ENCODE assay signal across 10 cellular contexts in genomic region chr12:49091836-49092085, GRCh38. TPM values are rescaled to one million over a fixed set of nuclear protein-coding genes. Genes with fewer than 3 reads are reported as not detected.
DNase-seq lines count a peak whose midpoint lies in the region; ATAC-seq and TF ChIP-seq lines count a peak whose summit lies in the region.
"Had no signal": no experiment of that assay in that cellular context is flagged by ENCODE, and none has a peak within 500 bp of the region (broad histone marks: within the 10 kb centered on the region; RNA-seq: fewer than 3 reads in every experiment).

No MANE protein-coding gene starts in this region.

- TF ChIP-seq POLR2A in adrenal gland (IDR thresholded peaks at IDR 0.05): no peak
- no peak for TF ChIP-seq POLR2A in body of pancreas (IDR thresholded peaks at IDR 0.05)

- no peak for DNase-seq in GM23338 (ENCODE audit: low spot score)
- no peak for DNase-seq in RWPE2 (ENCODE audit: low spot score)
- no peak for DNase-seq in glutamatergic neuron
- no peak for DNase-seq in smooth muscle cell (lab: John Stamatoyannopoulos, UW; ENCODE audit: unreplicated experiment)
- DNase-seq in LoVo (ENCODE audit: low spot score): no peak
- no peak for DNase-seq in adrenal gland
- no peak for DNase-seq in body of pancreas
- DNase-seq in NK-92 (lab: John Stamatoyannopoulos, UW; ENCODE audit: unreplicated experiment): no peak
- DNase-seq: NCI-H2029 had no signal

- H3K4me3 Mint-ChIP-seq in GM23338 (peak overlapping the region; percentile 68), glutamatergic neuron (ENCODE audit: unreplicated experiment) (peak overlapping the region; percentile 82)

- H3K4me1 ChIP-seq in GM23338 (ENCODE audit: insufficient read depth) (peaks cover 51% of the 10 kb centered on the region), RWPE2 (ENCODE audit: insufficient read depth, poor library complexity, severe bottlenecking) (peaks cover 3% of the 10 kb centered on the region), smooth muscle cell (ENCODE audit: low read depth) (peaks cover 33% of the 10 kb centered on the region), adrenal gland (replicated peaks in 1 of 2) (peaks cover 10 to 46% of the 10 kb centered on the region in 2 donors), body of pancreas (peaks cover 57% of the 10 kb centered on the region)

- TF ChIP-seq CTCF in GM23338 (conservative IDR thresholded peaks at IDR 0.05; ENCODE audit: low read depth in 2 of 2): no peak
- TF ChIP-seq CTCF in RWPE2 (IDR thresholded peaks at IDR 0.05; ENCODE audit: poor library complexity, severe bottlenecking): no peak
- TF ChIP-seq CTCF in glutamatergic neuron (IDR thresholded peaks at IDR 0.05; ENCODE audit: partially characterized antibody, unreplicated experiment): no peak
- TF ChIP-seq CTCF in smooth muscle cell (IDR thresholded peaks at IDR 0.05; ENCODE audit: borderline replicate concordance, insufficient read depth, poor library complexity, severe bottlenecking): no peak
- no peak for TF ChIP-seq CTCF in adrenal gland (IDR thresholded peaks at IDR 0.05)
- no peak for TF ChIP-seq CTCF in body of pancreas (IDR thresholded peaks at IDR 0.05)

- peak overlapping the region; percentile 88 for H3K4me2 ChIP-seq in GM23338
- H3K4me2 ChIP-seq in smooth muscle cell: peak overlapping the region; percentile 86

- H3F3A ChIP-seq in GM23338 (replicated peaks; ENCODE audit: low read depth) (peaks cover 16% of the 10 kb centered on the region; the same call in 1 of the 2 replicates), smooth muscle cell (ENCODE audit: low read depth) (no peaks in the 10 kb centered on the region)

- H2AFZ ChIP-seq in GM23338 (peak overlapping the region; percentile 72; the same call in 1 of the 2 replicates), smooth muscle cell (ENCODE audit: low read depth) (peak overlapping the region; percentile 36)

- H3K9me3 ChIP-seq in RWPE2 (ENCODE audit: severe bottlenecking): no peaks in the 10 kb centered on the region
- H3K9me3 ChIP-seq in smooth muscle cell (replicated peaks; ENCODE audit: low read depth): no peaks in the 10 kb centered on the region
- H3K9me3 ChIP-seq in adrenal gland (replicated peaks in 1 of 3): no peaks in the 10 kb centered on the region
- no peaks in the 10 kb centered on the region for H3K9me3 ChIP-seq in body of pancreas
- H3K9me3 ChIP-seq: neutrophil had no signal

- no peaks in the 10 kb centered on the region; the same call in 2 of the 3 replicates for H3K36me3 Mint-ChIP-seq in GM23338 (ENCODE audit: low read depth)
- H3K36me3 Mint-ChIP-seq in glutamatergic neuron (ENCODE audit: unreplicated experiment): peaks cover 10% of the 10 kb centered on the region

- peak overlapping the region; percentile 53 for H3K4me3 ChIP-seq in GM23338
- H3K4me3 ChIP-seq in RWPE2 (ENCODE audit: severe bottlenecking): no peak overlapping the region
- peak overlapping the region; percentile 39 for H3K4me3 ChIP-seq in smooth muscle cell
- peak overlapping the region in 1 of 4 donors; percentile 50 for H3K4me3 ChIP-seq in adrenal gland
- H3K4me3 ChIP-seq in body of pancreas: no peak overlapping the region

- H3K27ac ChIP-seq in GM23338 (ENCODE audit: low read depth) (no peak overlapping the region), RWPE2 (ENCODE audit: poor library complexity, severe bottlenecking) (no peak overlapping the region), smooth muscle cell (ENCODE audit: low read depth) (no peak overlapping the region), adrenal gland (no peak overlapping the region), body of pancreas (no peak overlapping the region)
- H3K27ac ChIP-seq: neutrophil had no signal

- intact Hi-C loops in adrenal gland (cut with DNase I) (no loop called here), body of pancreas (cut with DNase I) (no loop called here)

- no peaks in the 10 kb centered on the region for H3K79me2 ChIP-seq in GM23338 (replicated peaks; ENCODE audit: insufficient read depth)
- H3K79me2 ChIP-seq in smooth muscle cell (ENCODE audit: low read depth): no peaks in the 10 kb centered on the region

- H3K4me1 Mint-ChIP-seq in GM23338: peaks cover 53% of the 10 kb centered on the region
- peaks cover 7% of the 10 kb centered on the region for H3K4me1 Mint-ChIP-seq in glutamatergic neuron (ENCODE audit: low read depth, unreplicated experiment)

- 2% methylated on average over 14 of the region's 14 CpGs for WGBS in smooth muscle cell (ENCODE audit: low lambda C conversion rate)
- 1 to 5% (median 2%) methylated on average over 5 to 14 of the region's 14 CpGs for WGBS in adrenal gland, 4 donors
- WGBS in body of pancreas, 2 donors: 2 to 4% methylated on average over 14 of the region's 14 CpGs

- peaks cover 97% of the 10 kb centered on the region for H3K27me3 ChIP-seq in GM23338 (ENCODE audit: insufficient read depth)
- H3K27me3 ChIP-seq in RWPE2 (ENCODE audit: insufficient read depth, poor library complexity, severe bottlenecking): peaks cover 68% of the 10 kb centered on the region
- H3K27me3 ChIP-seq in smooth muscle cell (ENCODE audit: low read depth): peaks cover 74% of the 10 kb centered on the region
- H3K27me3 ChIP-seq in adrenal gland: peaks cover 13% of the 10 kb centered on the region
- H3K27me3 ChIP-seq in body of pancreas: peaks cover 6 to 60% of the 10 kb centered on the region in 2 donors

- H3K27ac Mint-ChIP-seq in GM23338: no peak overlapping the region
- H3K27ac Mint-ChIP-seq in glutamatergic neuron (ENCODE audit: unreplicated experiment): no peak overlapping the region

- H3K9ac ChIP-seq in smooth muscle cell (ENCODE audit: low read depth): no peak overlapping the region

- ATAC-seq in GM23338 (no peak), RWPE2 (ENCODE audit: low read depth) (peak; percentile 19; the same call in 1 of the 3 replicates), body of pancreas (no peak)

- no peaks in the 10 kb centered on the region for H3K9me3 Mint-ChIP-seq in GM23338
- peaks cover 24% of the 10 kb centered on the region for H3K9me3 Mint-ChIP-seq in glutamatergic neuron (ENCODE audit: unreplicated experiment)

- H3K27me3 Mint-ChIP-seq in GM23338 (ENCODE audit: insufficient read depth, low read depth, poor library complexity) (peaks cover 87% of the 10 kb centered on the region), glutamatergic neuron (ENCODE audit: unreplicated experiment) (peaks cover 29% of the 10 kb centered on the region)

- H4K20me1 ChIP-seq in GM23338 (replicated peaks; ENCODE audit: insufficient read depth): peaks cover 14% of the 10 kb centered on the region
- peaks cover 7% of the 10 kb centered on the region for H4K20me1 ChIP-seq in smooth muscle cell (ENCODE audit: low read depth)

- H3K36me3 ChIP-seq in GM23338 (ENCODE audit: insufficient read depth): no peaks in the 10 kb centered on the region
- no peaks in the 10 kb centered on the region for H3K36me3 ChIP-seq in RWPE2 (ENCODE audit: low read depth)
- H3K36me3 ChIP-seq in smooth muscle cell (ENCODE audit: low read depth): no peaks in the 10 kb centered on the region
- peaks cover 0 to 5% of the 10 kb centered on the region in 2 donors for H3K36me3 ChIP-seq in adrenal gland (replicated peaks in 1 of 2)
- H3K36me3 ChIP-seq in body of pancreas (replicated peaks in 1 of 2; ENCODE audit: insufficient read depth in 1 of 2, low read depth in 2 of 2): no peaks in the 10 kb centered on the region

- no peaks in the 10 kb centered on the region for H3K9me2 ChIP-seq in GM23338 (ENCODE audit: insufficient read depth)

TF ChIP-seq in GM23338, 12 proteins besides CTCF, POLR2A, EP300 and RAD21 (continues in another document):
- TF ChIP-seq EZH2 (IDR thresholded peaks at IDR 0.05; ENCODE audit: low read depth, unreplicated experiment): peak; percentile 40

RNA-seq across cellular contexts. Expression of gene DHH, which starts 2.8 kb away (rescaled TPM):
- not detected in 2 replicates for total RNA-seq in GM23338 (2014; rRNA removed; shearing (Covaris generic))
- polyA plus RNA-seq in GM23338 (2016; fragmentation: Nextera tagmentation; extraction: Ambion mirVana) (0.09 TPM in 1 of 2 replicates, not detected in the other), smooth muscle cell (not detected in 2 replicates), adrenal gland (under 1 TPM; 0.13 to 0.84 (median 0.16) TPM)
- total RNA-seq in glutamatergic neuron (ENCODE audit: unreplicated experiment) (1.2 TPM), smooth muscle cell (0.04 TPM in 1 of 2 replicates, not detected in the other), adrenal gland (1 to 10 TPM in 1 of 8 donors, under 1 TPM in 7; 0.18 to 1.0 (median 0.50) TPM), body of pancreas (not detected)

RNA-seq across cellular contexts. Expression of gene LMBR1L, which starts 18.9 kb away (rescaled TPM):
- 33.9 and 57.0 TPM in 2 replicates for total RNA-seq in GM23338 (2014; rRNA removed; shearing (Covaris generic))
- polyA plus RNA-seq in GM23338 (2016; fragmentation: Nextera tagmentation; extraction: Ambion mirVana) (19.8 and 24.3 TPM in 2 replicates), smooth muscle cell (49.5 and 61.8 TPM in 2 replicates), adrenal gland (100 to 1,000 TPM in 2 of 3 donors, 10 to 100 TPM in 1; 30.3 to 136 (median 121) TPM)
- total RNA-seq in glutamatergic neuron (ENCODE audit: unreplicated experiment) (371 TPM), smooth muscle cell (32.4 and 57.3 TPM in 2 replicates), adrenal gland (10 to 100 TPM; 20.6 to 97.7 (median 74.3) TPM), body of pancreas (10 to 100 TPM; 40.7 to 53.7 TPM)

RNA-seq across cellular contexts. Expression of gene RHEBL1, which starts 22.0 kb away (rescaled TPM):
- total RNA-seq in GM23338 (2014; rRNA removed; shearing (Covaris generic)): 6.7 and 11.8 TPM in 2 replicates
- polyA plus RNA-seq in GM23338 (2016; fragmentation: Nextera tagmentation; extraction: Ambion mirVana) (9.4 and 10.7 TPM in 2 replicates), smooth muscle cell (2.1 TPM in 2 replicates), adrenal gland (under 1 TPM; 0.26 to 0.71 (median 0.32) TPM)
- total RNA-seq in glutamatergic neuron (ENCODE audit: unreplicated experiment) (2.3 TPM), smooth muscle cell (0.76 and 1.3 TPM in 2 replicates), adrenal gland (1 to 10 TPM in 1 of 8 donors, under 1 TPM in 3, not detected in 4; 0.28 to 1.8 (median 0.34) TPM), body of pancreas (not detected)

RNA-seq across cellular contexts. Expression of gene KMT2D, which starts 31.2 kb away (rescaled TPM):
- total RNA-seq in GM23338 (2014; rRNA removed; shearing (Covaris generic)): 86.1 and 120 TPM in 2 replicates
- polyA plus RNA-seq in GM23338 (2016; fragmentation: Nextera tagmentation; extraction: Ambion mirVana) (17.6 and 18.3 TPM in 2 replicates), smooth muscle cell (24.6 and 37.2 TPM in 2 replicates), adrenal gland (100 to 1,000 TPM in 1 of 3 donors, 10 to 100 TPM in 2; 25.6 to 140 (median 31.4) TPM)
- total RNA-seq in glutamatergic neuron (ENCODE audit: unreplicated experiment) (144 TPM), smooth muscle cell (22.8 and 25.9 TPM in 2 replicates), adrenal gland (10 to 100 TPM; 37.3 to 80.9 (median 56.6) TPM), body of pancreas (10 to 100 TPM; 38.4 to 51.1 TPM)

RNA-seq across cellular contexts. Expression of gene TUBA1B, which starts 39.4 kb away (rescaled TPM):
- 2,341 and 2,718 TPM in 2 replicates for total RNA-seq in GM23338 (2014; rRNA removed; shearing (Covaris generic))
- polyA plus RNA-seq in GM23338 (2016; fragmentation: Nextera tagmentation; extraction: Ambion mirVana) (1,008 and 1,116 TPM in 2 replicates), smooth muscle cell (1,057 and 1,405 TPM in 2 replicates), adrenal gland (100 to 1,000 TPM; 190 to 830 (median 244) TPM)
- total RNA-seq in glutamatergic neuron (ENCODE audit: unreplicated experiment) (924 TPM), smooth muscle cell (1,427 and 1,487 TPM in 2 replicates), adrenal gland (100 to 1,000 TPM; 174 to 669 (median 377) TPM), body of pancreas (100 to 1,000 TPM; 121 to 165 TPM)

Comparison
In these comparisons a context has a peak if more than half of its experiments do, and no peak if none do; other contexts are left out.
1. H3K4me3 ChIP-seq: peak in GM23338 (single experiment) and smooth muscle cell (single experiment); none in RWPE2 (single experiment) and body of pancreas (0 of 2).